In the genomic region with DNA sequence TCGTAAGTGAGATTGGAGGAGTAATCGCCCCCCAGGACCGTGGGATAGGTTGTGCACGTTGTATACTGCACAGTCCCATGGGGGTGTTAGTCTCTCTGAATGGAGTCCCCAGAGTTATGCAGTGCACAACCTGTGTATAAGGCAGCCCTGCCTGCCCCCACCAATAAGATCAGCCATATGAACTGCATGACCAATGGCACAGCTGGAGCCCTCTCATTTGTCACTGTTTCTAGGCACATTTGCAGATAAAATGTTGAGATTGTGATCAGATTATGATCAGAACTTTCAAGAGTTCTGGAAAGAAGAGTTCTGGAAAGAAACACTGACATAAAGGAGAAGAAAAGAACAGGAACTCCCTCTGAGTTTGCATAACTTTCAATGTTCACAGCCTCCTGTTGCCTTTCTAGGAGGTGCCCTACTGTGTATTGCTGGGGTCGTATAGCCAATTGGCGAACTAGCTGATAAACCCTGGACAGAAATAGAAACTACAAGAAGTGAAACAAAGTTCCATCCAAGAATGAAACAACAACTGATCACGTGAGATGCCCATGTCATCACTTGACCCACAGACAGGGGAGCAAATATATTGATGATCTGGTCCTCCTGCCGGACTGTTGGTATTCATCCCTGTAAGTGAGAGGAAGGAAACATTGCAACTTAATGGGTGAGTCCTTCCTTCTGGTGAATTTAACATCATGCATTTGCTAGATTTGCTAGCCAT, we compare ENCODE assay signal across 11 cellular contexts. TPM values are rescaled to one million over a fixed set of nuclear protein-coding genes. Genes with fewer than 3 reads are reported as not detected.
DNase-seq lines count a peak whose midpoint lies in the region; ATAC-seq, FAIRE-seq and TF ChIP-seq lines count a peak whose summit lies in the region.
"Had no signal": no experiment of that assay in that cellular context is flagged by ENCODE, and none has a peak within 500 bp of the region (broad histone marks: within the 10 kb centered on the region; RNA-seq: fewer than 3 reads in every experiment).

No MANE protein-coding gene starts in this region.

- 58 to 69% (median 65%) methylated on average over 8 of the region's 8 CpGs for WGBS in small intestine, 3 donors

- no peaks in the 10 kb centered on the region for H3K36me3 ChIP-seq in MM.1S (replicated peaks; ENCODE audit: insufficient read depth, low read length)
- H3K36me3 ChIP-seq in small intestine (ENCODE audit: control insufficient read depth in 2 of 2, insufficient read depth in 2 of 2, low read length in 2 of 2), result no peaks in the 10 kb centered on the region

- no peak overlapping the region for H3K4me3 Mint-ChIP-seq in stimulated activated effector memory CD8-positive, alpha-beta T cell treated with anti-CD3 and anti-CD28 coated beads, Interleukin-12 subunit alpha, Interleukin-12 subunit beta, amount 100 ng/mL, for 72 hours

- TF ChIP-seq CTCF in MM.1S (IDR thresholded peaks at IDR 0.05; ENCODE audit: low read length), result no peak

- ATAC-seq in HG02678 (IDR thresholded peaks at IDR 0.05; ENCODE audit: unreplicated experiment), result peak; percentile 94
- ATAC-seq in stimulated activated effector memory CD8-positive, alpha-beta T cell treated with anti-CD3 and anti-CD28 coated beads, Interleukin-12 subunit alpha, Interleukin-12 subunit beta, amount 100 ng/mL, for 72 hours, result peak; percentile 80

- H3K9me3 ChIP-seq in MM.1S (replicated peaks; ENCODE audit: insufficient read depth, low read length) (no peaks in the 10 kb centered on the region), small intestine (ENCODE audit: control insufficient read depth, low read depth) (no peaks in the 10 kb centered on the region)

- H3K4me3 ChIP-seq in MM.1S (ENCODE audit: low read length), result peak overlapping the region; percentile 3; the same call in 1 of the 2 replicates
- H3K4me3 ChIP-seq in small intestine (ENCODE audit: low read depth in 1 of 2, low read length in 2 of 2), result no peak overlapping the region
- H3K4me3 ChIP-seq: PC-9 had no signal

- no peak for FAIRE-seq in small intestine (lab: Jason Lieb, UNC)
- FAIRE-seq: A204.1 had no signal

- H2AFZ ChIP-seq in MM.1S (ENCODE audit: low read length), result peak overlapping the region; percentile 65
- H2AFZ ChIP-seq: PC-9 had no signal

- no peaks in the 10 kb centered on the region for H3K9me3 Mint-ChIP-seq in stimulated activated effector memory CD8-positive, alpha-beta T cell treated with anti-CD3 and anti-CD28 coated beads, Interleukin-12 subunit alpha, Interleukin-12 subunit beta, amount 100 ng/mL, for 72 hours

- H3K36me3 Mint-ChIP-seq in stimulated activated effector memory CD8-positive, alpha-beta T cell treated with anti-CD3 and anti-CD28 coated beads, Interleukin-12 subunit alpha, Interleukin-12 subunit beta, amount 100 ng/mL, for 72 hours, result no peaks in the 10 kb centered on the region

- no peak overlapping the region for H3K27ac ChIP-seq in MM.1S (ENCODE audit: low read length)
- no peak overlapping the region for H3K27ac ChIP-seq in small intestine (ENCODE audit: low read depth in 1 of 2, low read length in 1 of 2)
- H3K27ac ChIP-seq: PC-9 had no signal

- 0 out of 2 replicates have a peak, but pooled peaks cover 3% of the 10 kb centered on the region for H3F3A ChIP-seq in MM.1S (ENCODE audit: insufficient read depth, low read length)

- H3K9ac ChIP-seq in MM.1S (ENCODE audit: low read length), result no peak overlapping the region

- peaks cover 6% of the 10 kb centered on the region for H3K4me1 Mint-ChIP-seq in stimulated activated effector memory CD8-positive, alpha-beta T cell treated with anti-CD3 and anti-CD28 coated beads, Interleukin-12 subunit alpha, Interleukin-12 subunit beta, amount 100 ng/mL, for 72 hours

- H3K27me3 ChIP-seq in MM.1S (replicated peaks; ENCODE audit: insufficient read depth, low read length) (no peaks in the 10 kb centered on the region), small intestine (ENCODE audit: control insufficient read depth in 2 of 2, insufficient read depth in 2 of 2, low read length in 2 of 2) (no peaks in the 10 kb centered on the region)

- DNase-seq in NOMO-1 treated with DMSO at 0.1 percent for 48 hours (lab: John Stamatoyannopoulos, UW; ENCODE audit: unreplicated experiment), result peak; percentile 33
- no peak for DNase-seq in NOMO-1 treated with dmso at 0.1 percent for 144 hours (lab: John Stamatoyannopoulos, UW; ENCODE audit: unreplicated experiment)
- peak; percentile 37 for DNase-seq in MM.1S
- DNase-seq in stimulated activated effector memory CD8-positive, alpha-beta T cell treated with anti-CD3 and anti-CD28 coated beads, Interleukin-12 subunit alpha, Interleukin-12 subunit beta, amount 100 ng/mL, for 72 hours (ENCODE audit: low spot score in 2 of 2), result no peak
- no peak for DNase-seq in epidermal melanocyte (ENCODE audit: insufficient read length, low spot score)
- DNase-seq in small intestine, result no peak
- no peak for DNase-seq in UCSD-AML1 (lab: John Stamatoyannopoulos, UW; ENCODE audit: unreplicated experiment)
- DNase-seq: HCEC 1CT, PC-9 had no signal

- H3K4me2 ChIP-seq in MM.1S (ENCODE audit: low read depth, low read length), result peak overlapping the region; percentile 70
- H3K4me2 ChIP-seq: PC-9 had no signal

- no peaks in the 10 kb centered on the region for H3K79me2 ChIP-seq in MM.1S (ENCODE audit: low read length)

- no peaks in the 10 kb centered on the region for H3K9me2 ChIP-seq in MM.1S (replicated peaks; ENCODE audit: insufficient read depth, low read length)

- H3K4me1 ChIP-seq in MM.1S (ENCODE audit: low read length) (peaks cover 10% of the 10 kb centered on the region; the same call in 1 of the 2 replicates), small intestine (ENCODE audit: control insufficient read depth in 2 of 2, insufficient read depth in 1 of 2, low read depth in 1 of 2, low read length in 1 of 2) (no peaks in the 10 kb centered on the region)

- no peak overlapping the region for H3K27ac Mint-ChIP-seq in stimulated activated effector memory CD8-positive, alpha-beta T cell treated with anti-CD3 and anti-CD28 coated beads, Interleukin-12 subunit alpha, Interleukin-12 subunit beta, amount 100 ng/mL, for 72 hours

- H4K20me1 ChIP-seq in MM.1S (ENCODE audit: insufficient read depth, low read length), result no peaks in the 10 kb centered on the region

RNA-seq across cellular contexts. Expression of a gene that starts 49.6 kb away (rescaled TPM):
- 100 to 1,000 TPM; 270 to 423 (median 357) TPM for polyA plus RNA-seq in small intestine

Comparison
In these comparisons a context has a peak if more than half of its experiments do, and no peak if none do; other contexts are left out.
1. DNase-seq: peak in NOMO-1 treated with DMSO at 0.1 percent for 48 hours (single experiment) and MM.1S (single experiment); none in NOMO-1 treated with dmso at 0.1 percent for 144 hours (single experiment), stimulated activated effector memory CD8-positive, alpha-beta T cell treated with anti-CD3 and anti-CD28 coated beads, Interleukin-12 subunit alpha, Interleukin-12 subunit beta, amount 100 ng/mL, for 72 hours (0 of 2), epidermal melanocyte (single experiment), small intestine (single experiment) and UCSD-AML1 (single experiment).